ENCODE assay signal across 1 cellular context in genomic region chr17:50712641-50713296, GRCh38.
TF ChIP-seq lines count a peak whose summit lies in the region.

No MANE protein-coding gene starts in this region.

TF ChIP-seq in WTC11, 78 proteins besides CTCF, POLR2A, EP300 and RAD21:
- no peak for TF ChIP-seq SOX15 (CRISPR knock-in tag; IDR thresholded peaks at IDR 0.05)
- no peak for TF ChIP-seq ZNF396 (CRISPR knock-in tag; IDR thresholded peaks at IDR 0.05; ENCODE audit: borderline replicate concordance)
- TF ChIP-seq KAT7 (CRISPR knock-in tag; IDR thresholded peaks at IDR 0.05; ENCODE audit: borderline replicate concordance) = no peak
- no peak for TF ChIP-seq ZNF512 (CRISPR knock-in tag; IDR thresholded peaks at IDR 0.05; ENCODE audit: borderline replicate concordance)
